8 cellular contexts compared by ENCODE assay signal in the genomic region with DNA sequence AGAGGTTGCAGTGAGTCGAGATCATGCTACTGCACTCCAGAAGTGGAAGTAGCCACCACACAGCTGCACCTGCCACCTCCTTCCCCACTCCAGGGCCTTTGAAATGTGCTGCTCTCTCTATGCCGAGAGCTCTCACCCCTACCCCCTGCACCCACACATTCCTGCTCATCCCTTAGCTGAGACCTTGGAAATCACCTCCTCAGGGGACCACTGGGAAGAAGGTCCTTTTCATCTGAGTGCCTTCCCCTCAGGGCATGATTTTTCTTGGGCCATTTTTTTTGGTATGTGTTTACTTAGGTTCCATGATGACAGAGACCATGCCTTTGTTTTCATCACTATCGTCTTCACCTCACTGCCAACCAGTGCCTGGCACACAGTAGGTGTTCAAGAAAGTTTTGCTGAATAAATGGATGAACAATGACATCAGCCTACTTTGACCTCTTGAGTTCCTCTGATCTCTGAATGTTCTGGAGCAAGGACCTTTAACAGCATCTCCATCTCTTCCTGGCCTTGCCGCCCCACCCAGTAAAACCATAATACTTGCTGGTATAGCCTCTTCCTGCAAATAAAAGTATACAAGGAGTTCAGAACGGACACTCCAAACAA.
DNase-seq lines count a peak whose midpoint lies in the region; ATAC-seq, FAIRE-seq and TF ChIP-seq lines count a peak whose summit lies in the region.

No MANE protein-coding gene starts in this region.

- no peaks in the 10 kb centered on the region for H3K9me3 Mint-ChIP-seq in astrocyte (ENCODE audit: unreplicated experiment)

- H3K4me3 ChIP-seq in left ventricle myocardium inferior (no peak overlapping the region), astrocyte (ENCODE audit: insufficient read depth, low read depth, low read length) (no peak overlapping the region), mucosa of descending colon (no peak overlapping the region), uterus (no peak overlapping the region)

- peaks cover 20% of the 10 kb centered on the region for H3K36me3 ChIP-seq in left ventricle myocardium inferior
- peaks cover 43% of the 10 kb centered on the region for H3K36me3 ChIP-seq in astrocyte (ENCODE audit: insufficient read depth, low read length)
- peaks cover 4% of the 10 kb centered on the region for H3K36me3 ChIP-seq in mucosa of descending colon (ENCODE audit: low read depth)
- H3K36me3 ChIP-seq in uterus: no peaks in the 10 kb centered on the region

- intact Hi-C loops in left ventricle myocardium inferior (cut with micrococcal nuclease): no loop called here
- intact Hi-C loops in Right ventricle myocardium superior (cut with DNase I): no loop called here
- intact Hi-C loops in mucosa of descending colon (cut with DNase I, micrococcal nuclease): no loop called here
- intact Hi-C loops in uterus (cut with DNase I; ENCODE audit: low total_unique reads): loop anchor here (10.0 kb wide), 1 partner anchor 94 kb away; no protein-coding TSS in a partner anchor

- H3K4me1 ChIP-seq in left ventricle myocardium inferior (peaks cover 97% of the 10 kb centered on the region), astrocyte (ENCODE audit: insufficient read depth, low read length) (peaks cover 92% of the 10 kb centered on the region), mucosa of descending colon (ENCODE audit: low read depth) (peaks cover 86% of the 10 kb centered on the region), uterus (peaks cover 11 to 22% of the 10 kb centered on the region in 2 donors)

- H3K9me3 ChIP-seq in left ventricle myocardium inferior (replicated peaks) (no peaks in the 10 kb centered on the region), astrocyte (ENCODE audit: insufficient read depth, low read depth, low read length) (no peaks in the 10 kb centered on the region), mucosa of descending colon (no peaks in the 10 kb centered on the region), uterus (no peaks in the 10 kb centered on the region)

- no peak for FAIRE-seq in astrocyte (lab: Jason Lieb, UNC)

- H3K27ac ChIP-seq in left ventricle myocardium inferior (replicated peaks) (peak overlapping the region; percentile 84), astrocyte (ENCODE audit: low read depth, low read length) (peak overlapping the region; percentile 99), uterus (peak overlapping the region; percentile 76 to 86)

- no peak for TF ChIP-seq POLR2A in uterus (IDR thresholded peaks at IDR 0.05)

- H3K4me3 Mint-ChIP-seq in astrocyte (ENCODE audit: unreplicated experiment): peak overlapping the region; percentile 28

- H3K9ac ChIP-seq in astrocyte (ENCODE audit: low read length): peak overlapping the region; percentile 80

- H2AFZ ChIP-seq in astrocyte (ENCODE audit: low read depth, low read length): no peak overlapping the region

- H3K27me3 ChIP-seq in left ventricle myocardium inferior (ENCODE audit: low read depth): no peaks in the 10 kb centered on the region
- no peaks in the 10 kb centered on the region for H3K27me3 ChIP-seq in astrocyte (ENCODE audit: insufficient read depth, low read length)
- H3K27me3 ChIP-seq in uterus: no peaks in the 10 kb centered on the region

- H3K4me1 Mint-ChIP-seq in astrocyte (ENCODE audit: low read depth, unreplicated experiment): peaks cover 87% of the 10 kb centered on the region

- H4K20me1 ChIP-seq in astrocyte (ENCODE audit: insufficient read depth, low read length): peaks cover 73% of the 10 kb centered on the region

- ATAC-seq in Right ventricle myocardium superior (ENCODE audit: poor library complexity) (no peak), mucosa of descending colon (peak; percentile 31), GM21515 (IDR thresholded peaks at IDR 0.05; ENCODE audit: unreplicated experiment) (no peak), HG03442 (IDR thresholded peaks at IDR 0.05; ENCODE audit: unreplicated experiment) (no peak), HG03571 (IDR thresholded peaks at IDR 0.05; ENCODE audit: unreplicated experiment) (no peak)

- peaks cover 34% of the 10 kb centered on the region for H3K36me3 Mint-ChIP-seq in astrocyte (ENCODE audit: low read depth, unreplicated experiment)

- no peaks in the 10 kb centered on the region for H3K27me3 Mint-ChIP-seq in astrocyte (ENCODE audit: low read depth, unreplicated experiment)

- peaks cover 99% of the 10 kb centered on the region for H3K79me2 ChIP-seq in astrocyte (ENCODE audit: insufficient read depth, low read length)

- TF ChIP-seq CTCF in left ventricle myocardium inferior (IDR thresholded peaks at IDR 0.05; ENCODE audit: borderline replicate concordance): no peak
- no peak for TF ChIP-seq CTCF in astrocyte (IDR thresholded peaks at IDR 0.05; ENCODE audit: insufficient read depth, low read depth, low read length)
- no peak for TF ChIP-seq CTCF in mucosa of descending colon (IDR thresholded peaks at IDR 0.05)
- TF ChIP-seq CTCF in uterus (IDR thresholded peaks at IDR 0.05): no peak

- peak overlapping the region; percentile 100 for H3K27ac Mint-ChIP-seq in astrocyte (ENCODE audit: unreplicated experiment)

- H3K4me2 ChIP-seq in astrocyte (ENCODE audit: low read length): peak overlapping the region; percentile 83

- DNase-seq in left ventricle myocardium inferior (no peak), Right ventricle myocardium superior (no peak), astrocyte (ENCODE audit: low read depth) (no peak), mucosa of descending colon (no peak), uterus (no peak)
